Comparison of ENCODE assay signal across 9 cellular contexts in the genomic region with DNA sequence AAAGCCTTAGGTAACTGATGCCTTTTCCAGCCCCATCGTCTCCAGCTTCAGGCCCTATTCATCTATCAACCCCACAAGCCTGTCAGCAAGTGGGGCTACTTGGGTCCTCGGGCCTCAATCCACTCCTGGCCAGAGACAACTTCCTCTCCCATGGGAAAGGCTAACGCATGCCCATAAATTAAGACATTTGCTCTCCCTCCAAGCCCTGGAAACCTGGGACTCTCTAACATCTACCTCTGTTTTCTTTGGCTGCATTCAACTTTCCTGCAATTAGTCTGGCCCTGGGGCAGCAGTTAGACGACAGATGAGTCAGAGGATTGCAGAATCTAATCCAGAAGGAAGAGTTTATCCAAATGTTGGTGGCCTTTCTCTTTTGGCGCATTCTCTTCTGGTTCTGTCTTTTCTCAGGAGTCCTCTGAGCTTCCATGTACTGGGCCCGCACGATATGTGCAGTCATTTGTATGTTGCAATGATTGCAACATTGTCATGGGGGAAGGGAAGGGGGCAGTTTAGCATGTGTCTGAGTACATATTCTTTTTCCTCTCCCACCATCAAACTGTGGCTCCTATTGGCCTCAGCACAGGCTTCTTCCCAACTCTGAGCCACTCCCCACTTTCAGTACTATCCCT. TPM values are rescaled to one million over a fixed set of nuclear protein-coding genes. Genes with fewer than 3 reads are reported as not detected.
DNase-seq lines count a peak whose midpoint lies in the region; TF ChIP-seq lines count a peak whose summit lies in the region.
"Had no signal": no experiment of that assay in that cellular context is flagged by ENCODE, and none has a peak within 500 bp of the region (broad histone marks: within the 10 kb centered on the region; RNA-seq: fewer than 3 reads in every experiment).

No MANE protein-coding gene starts in this region.

- H2AK5ac ChIP-seq in mesenchymal stem cell (ENCODE audit: low read length, severe bottlenecking) = no peak overlapping the region

- peaks cover 33 to 60% of the 10 kb centered on the region in 2 experiments for H3K36me3 ChIP-seq in mesenchymal stem cell (ENCODE audit: control insufficient read depth in 1 of 2, insufficient read depth in 2 of 2, low read depth in 1 of 2, low read length in 2 of 2)

- H3K14ac ChIP-seq in mesenchymal stem cell (ENCODE audit: low read length in 2 of 2) = no peak overlapping the region

- no peak overlapping the region for H2BK15ac ChIP-seq in mesenchymal stem cell (ENCODE audit: low read depth, poor library complexity, severe bottlenecking)

- no peak overlapping the region for H2BK5ac ChIP-seq in mesenchymal stem cell (ENCODE audit: low read depth, low read length, poor library complexity, severe bottlenecking)

- WGBS in mesenchymal stem cell = 7% methylated on average over 4 of the region's 7 CpGs

- H2BK120ac ChIP-seq in mesenchymal stem cell (ENCODE audit: low read depth, low read length) = peak overlapping the region; percentile 96

- H3K27ac Mint-ChIP-seq in chondrocyte (ENCODE audit: unreplicated experiment) = peak overlapping the region; percentile 95
- H3K27ac Mint-ChIP-seq: activated naive CD8-positive, alpha-beta T cell had no signal

- H3K18ac ChIP-seq in mesenchymal stem cell (ENCODE audit: low read depth in 1 of 2, low read length in 2 of 2) = peak overlapping the region; percentile 88 to 92

- H3K9me3 Mint-ChIP-seq in chondrocyte (ENCODE audit: low read depth) = no peaks in the 10 kb centered on the region

- peaks cover 54% of the 10 kb centered on the region for H3K79me1 ChIP-seq in mesenchymal stem cell (replicated peaks; ENCODE audit: low read length, poor library complexity, severe bottlenecking)

- peaks cover 20% of the 10 kb centered on the region for H3K36me3 Mint-ChIP-seq in chondrocyte (ENCODE audit: low read depth)
- H3K36me3 Mint-ChIP-seq: activated naive CD8-positive, alpha-beta T cell had no signal

- H3K4me2 ChIP-seq in mesenchymal stem cell (ENCODE audit: low read length, poor library complexity, severe bottlenecking) = no peak overlapping the region

- no peak for TF ChIP-seq POLR2A in erythroblast (IDR thresholded peaks at IDR 0.05; ENCODE audit: low read length)

- peak overlapping the region; percentile 93 for H4K91ac ChIP-seq in mesenchymal stem cell (ENCODE audit: low read length)

- H3K4ac ChIP-seq in mesenchymal stem cell (ENCODE audit: low read depth in 1 of 2, low read length in 2 of 2) = peak overlapping the region in 1 of 2 experiments; percentile 62

- DNase-seq in AG10803 (ENCODE audit: low read depth) (peak; percentile 100), NCI-H226 (peak; percentile 63), chondrocyte (ENCODE audit: low spot score) (no peak), mesenchymal stem cell (peak; percentile 100), erythroblast (lab: John Stamatoyannopoulos, UW) (no peak), NCI-H1436 (lab: John Stamatoyannopoulos, UW) (no peak), HUDEP-2 (lab: John Stamatoyannopoulos, UW; ENCODE audit: unreplicated experiment in 76 of 76) (no peak), NCI-H128 (lab: John Stamatoyannopoulos, UW; ENCODE audit: unreplicated experiment) (no peak)

- peak overlapping the region; percentile 85 for H4K8ac ChIP-seq in mesenchymal stem cell (ENCODE audit: low read length)

- no peaks in the 10 kb centered on the region for H3K27me3 ChIP-seq in mesenchymal stem cell (ENCODE audit: control insufficient read depth in 1 of 2, insufficient read depth in 1 of 2, low read length in 2 of 2)

- no peaks in the 10 kb centered on the region for H3K9me3 ChIP-seq in mesenchymal stem cell (ENCODE audit: control insufficient read depth, low read length)

- no peak overlapping the region for H2AFZ ChIP-seq in mesenchymal stem cell (ENCODE audit: low read depth, low read length)

- H2BK12ac ChIP-seq in mesenchymal stem cell (ENCODE audit: low read length in 2 of 2) = peak overlapping the region; percentile 96 to 97

- H3K27me3 Mint-ChIP-seq in chondrocyte (ENCODE audit: low read depth) = no peaks in the 10 kb centered on the region
- H3K27me3 Mint-ChIP-seq: activated naive CD8-positive, alpha-beta T cell had no signal

- peak overlapping the region; percentile 50 for H3K9ac ChIP-seq in mesenchymal stem cell (ENCODE audit: low read length)

- H3K4me1 ChIP-seq in mesenchymal stem cell (ENCODE audit: control insufficient read depth, insufficient read depth, low read depth, low read length) = peaks cover 26% of the 10 kb centered on the region

- H3K27ac ChIP-seq in mesenchymal stem cell (ENCODE audit: low read length, poor library complexity, severe bottlenecking) = no peak overlapping the region

- TF ChIP-seq CTCF in AG10803 (conservative IDR thresholded peaks at IDR 0.05; ENCODE audit: low read length) (no peak), chondrocyte (IDR thresholded peaks at IDR 0.05) (no peak)

- no peak overlapping the region for H3K23ac ChIP-seq in mesenchymal stem cell (ENCODE audit: low read length in 2 of 2)

- peaks cover 39% of the 10 kb centered on the region for H3K4me1 Mint-ChIP-seq in chondrocyte (ENCODE audit: low read depth)

- H3K4me3 ChIP-seq in AG10803 (ENCODE audit: low read length) = no peak overlapping the region
- peak overlapping the region in 1 of 2 experiments; percentile 48 for H3K4me3 ChIP-seq in mesenchymal stem cell (ENCODE audit: insufficient read depth in 1 of 2, low read depth in 1 of 2, low read length in 2 of 2)

- peak overlapping the region; percentile 20 for H3K4me3 Mint-ChIP-seq in chondrocyte (ENCODE audit: unreplicated experiment)
- H3K4me3 Mint-ChIP-seq: activated naive CD8-positive, alpha-beta T cell had no signal

RNA-seq across cellular contexts. Expression of gene NAV1, which starts 54.4 kb away (rescaled TPM):
- total RNA-seq in chondrocyte = 201 to 294 TPM (median 211 TPM) in 3 replicates
- 51.4 TPM for polyA plus RNA-seq in mesenchymal stem cell (2013, experiment 1 of 2)
- polyA plus RNA-seq in mesenchymal stem cell (2013, experiment 2 of 2) = 45.4 TPM

Comparison
In these comparisons a context has a peak if more than half of its experiments do, and no peak if none do; other contexts are left out.
1. DNase-seq: peak in AG10803 (single experiment), NCI-H226 (single experiment) and mesenchymal stem cell (single experiment); none in chondrocyte (single experiment), erythroblast (0 of 2), NCI-H1436 (single experiment), HUDEP-2 (0 of 76) and NCI-H128 (single experiment).